2 cellular contexts compared by ENCODE assay signal in genomic region chr15:77830041-77830440, GRCh38.
TF ChIP-seq lines count a peak whose summit lies in the region.

No MANE protein-coding gene starts in this region.

TF ChIP-seq in IMR-90, 13 proteins besides CTCF, POLR2A, EP300 and RAD21:
- TF ChIP-seq BHLHE40 (IDR thresholded peaks at IDR 0.05; ENCODE audit: low read depth, low read length) (peak; percentile 44), NFE2L2 (IDR thresholded peaks at IDR 0.05; ENCODE audit: low read depth, low read length) (no peak), USF2 (IDR thresholded peaks at IDR 0.05; ENCODE audit: low read depth, low read length) (peak; percentile 73), FOS (IDR thresholded peaks at IDR 0.05; ENCODE audit: low read depth, low read length) (no peak)

TF ChIP-seq in GM12878, 131 proteins besides CTCF, POLR2A, EP300 and RAD21:
- TF ChIP-seq MTA3 (IDR thresholded peaks at IDR 0.05; ENCODE audit: borderline replicate concordance, low read length): no peak
- TF ChIP-seq ATF2 (IDR thresholded peaks at IDR 0.05; ENCODE audit: low read length): no peak
- peak; percentile 13; the same call in 1 of the 2 replicates for TF ChIP-seq RAD51 (IDR thresholded peaks at IDR 0.05)
- TF ChIP-seq ZNF592 (IDR thresholded peaks at IDR 0.05): no peak
- no peak for TF ChIP-seq TAF1 (IDR thresholded peaks at IDR 0.05; ENCODE audit: borderline replicate concordance, low read depth, low read length)
- no peak for TF ChIP-seq NBN (IDR thresholded peaks at IDR 0.05)
- TF ChIP-seq BCLAF1 (IDR thresholded peaks at IDR 0.05): no peak
